ENCODE assay signal across 10 cellular contexts in genomic region chr13:38530492-38530891, GRCh38.
A peak's percentile ranks its signal among the peaks of the same experiment; 100 is the strongest.
DNase-seq lines count a peak whose midpoint lies in the region; ATAC-seq and TF ChIP-seq lines count a peak whose summit lies in the region.
"Had no signal": no experiment of that assay in that cellular context is flagged by ENCODE, and none has a peak within 500 bp of the region (broad histone marks: within the 10 kb centered on the region; RNA-seq: fewer than 3 reads in every experiment).

No MANE protein-coding gene starts in this region.

- no peaks in the 10 kb centered on the region for H3K27me3 ChIP-seq in body of pancreas
- H3K27me3 ChIP-seq in neural cell (ENCODE audit: insufficient read depth, low read depth, low read length): no peaks in the 10 kb centered on the region

- H4K20me1 ChIP-seq in neural cell (ENCODE audit: insufficient read depth): no peaks in the 10 kb centered on the region

- H3K9ac ChIP-seq in neural cell (ENCODE audit: low read length): no peak overlapping the region

- no peak overlapping the region for H2AFZ ChIP-seq in neural cell (ENCODE audit: low read depth, low read length)

- no peaks in the 10 kb centered on the region for H3K79me2 ChIP-seq in neural cell (replicated peaks; ENCODE audit: insufficient read depth, low read length)

- no peak for ATAC-seq in body of pancreas
- ATAC-seq in GM21390 (IDR thresholded peaks at IDR 0.05; ENCODE audit: unreplicated experiment): no peak
- no peak for ATAC-seq in HG02840 (IDR thresholded peaks at IDR 0.05; ENCODE audit: low FRiP score, unreplicated experiment)
- ATAC-seq in GM21717 (IDR thresholded peaks at IDR 0.05; ENCODE audit: unreplicated experiment): no peak

- 16 to 21% methylated on average over 3 of the region's 3 CpGs for WGBS in body of pancreas, 2 donors

- no peaks in the 10 kb centered on the region for H3K4me1 ChIP-seq in body of pancreas

- TF ChIP-seq POLR2A in body of pancreas (IDR thresholded peaks at IDR 0.05): no peak

- peak; percentile 16 for DNase-seq in GM04504 (ENCODE audit: low read depth)
- DNase-seq in HT-29 (ENCODE audit: low spot score): peak; percentile 31
- DNase-seq in body of pancreas: peak in 1 of 4 donors; percentile 7
- no peak for DNase-seq in GDM1 (lab: John Stamatoyannopoulos, UW)
- DNase-seq: NCI-H2029; stimulated activated CD4-positive, alpha-beta T cell treated with anti-CD3 and anti-CD28 coated beads, Interleukin-4, amount 100 ng/mL, for 4 hours had no signal

- TF ChIP-seq CTCF in body of pancreas (IDR thresholded peaks at IDR 0.05) (peak; percentile 19 to 67 (median 48)), neural cell (IDR thresholded peaks at IDR 0.05; ENCODE audit: poor library complexity, severe bottlenecking) (peak; percentile 70)

- no peaks in the 10 kb centered on the region for H3F3A ChIP-seq in neural cell (ENCODE audit: insufficient read depth, low read length, poor library complexity, severe bottlenecking)

- H3K4me3 ChIP-seq in body of pancreas (no peak overlapping the region), neural cell (ENCODE audit: low read length) (no peak overlapping the region)

- H3K9me2 ChIP-seq in neural cell (ENCODE audit: insufficient read depth, low read length): no peaks in the 10 kb centered on the region

- no peak overlapping the region for H3K27ac ChIP-seq in body of pancreas
- H3K27ac ChIP-seq in neural cell (ENCODE audit: low read length): no peak overlapping the region

- H3K4me2 ChIP-seq in neural cell (ENCODE audit: low read length): no peak overlapping the region

- H3K9me3 ChIP-seq in body of pancreas (no peaks in the 10 kb centered on the region), neural cell (ENCODE audit: low read length) (no peaks in the 10 kb centered on the region)

- intact Hi-C loops in body of pancreas (cut with DNase I): no loop called here

- peak; percentile 80 for TF ChIP-seq RAD21 in neural cell (conservative IDR thresholded peaks at IDR 0.05)

- H3K36me3 ChIP-seq in body of pancreas (replicated peaks in 1 of 2; ENCODE audit: insufficient read depth in 1 of 2, low read depth in 2 of 2) (no peaks in the 10 kb centered on the region), neural cell (ENCODE audit: insufficient read depth, low read length) (no peaks in the 10 kb centered on the region)

- TF ChIP-seq EP300 in neural cell (conservative IDR thresholded peaks at IDR 0.05; ENCODE audit: poor library complexity, severe bottlenecking): no peak

TF ChIP-seq in neural cell, 6 proteins besides CTCF, POLR2A, EP300 and RAD21:
- TF ChIP-seq MXI1 (conservative IDR thresholded peaks at IDR 0.05; ENCODE audit: poor library complexity, severe bottlenecking): no peak
- no peak for TF ChIP-seq TAF1 (IDR thresholded peaks at IDR 0.05; ENCODE audit: low read depth)
- TF ChIP-seq SMC3 (conservative IDR thresholded peaks at IDR 0.05; ENCODE audit: poor library complexity): peak; percentile 76
TF ChIP-seq in neural cell: peak in this region for 1.
